ENCODE assay signal across 11 cellular contexts in genomic region chr11:132911186-132911585, GRCh38.
DNase-seq lines count a peak whose midpoint lies in the region; ATAC-seq and TF ChIP-seq lines count a peak whose summit lies in the region.
"Had no signal": no experiment of that assay in that cellular context is flagged by ENCODE, and none has a peak within 500 bp of the region (broad histone marks: within the 10 kb centered on the region; RNA-seq: fewer than 3 reads in every experiment).

No MANE protein-coding gene starts in this region.

- no peaks in the 10 kb centered on the region for H4K20me1 ChIP-seq in PC-3 (ENCODE audit: low read length)

- H3K27me3 ChIP-seq in AG04450 (ENCODE audit: control insufficient read depth, insufficient read depth, low read length) (no peaks in the 10 kb centered on the region), PC-3 (ENCODE audit: low read length) (peaks cover 5% of the 10 kb centered on the region; the same call in 1 of the 2 replicates)
- H3K27me3 ChIP-seq: left lung, ovary had no signal

- H3K36me3 ChIP-seq in PC-3 (ENCODE audit: low read depth, low read length), result no peaks in the 10 kb centered on the region
- H3K36me3 ChIP-seq: left lung, ovary had no signal

- H3K79me2 ChIP-seq in PC-3 (ENCODE audit: low read length), result no peaks in the 10 kb centered on the region

- H3F3A ChIP-seq in PC-3 (ENCODE audit: low read length, unreplicated experiment), result no peaks in the 10 kb centered on the region

- intact Hi-C loops in PC-3 (cut with micrococcal nuclease), result no loop called here

- no peaks in the 10 kb centered on the region for H3K4me1 ChIP-seq in PC-3 (ENCODE audit: insufficient read depth, low read length)
- H3K4me1 ChIP-seq: left lung had no signal

- H3K27ac ChIP-seq in AG04450 (ENCODE audit: low read depth, low read length) (no peak overlapping the region), PC-3 (ENCODE audit: low read length) (no peak overlapping the region)
- H3K27ac ChIP-seq: left lung, ovary had no signal

- DNase-seq in AG04450 (ENCODE audit: low read depth, low spot score) (peak; percentile 4), HS-5 (ENCODE audit: low read depth) (peak; percentile 25), astrocyte of the cerebellum (ENCODE audit: low read depth) (peak; percentile 31), left kidney (ENCODE audit: low read depth, low spot score) (peak; percentile 49), NCI-H446 (lab: John Stamatoyannopoulos, UW) (no peak), cortex of kidney (lab: John Stamatoyannopoulos, UW) (no peak), PC-3 (no peak), DMS 273 (lab: John Stamatoyannopoulos, UW; ENCODE audit: unreplicated experiment) (no peak)
- DNase-seq: left lung, NCI-H345, ovary had no signal

- no peak overlapping the region for H3K4me2 ChIP-seq in PC-3 (ENCODE audit: low read length)

- ATAC-seq in PC-3, result no peak
- ATAC-seq: left lung had no signal

- H3K9me3 ChIP-seq in AG04450 (ENCODE audit: control insufficient read depth, insufficient read depth, low read length) (no peaks in the 10 kb centered on the region; the same call in 1 of the 2 replicates), PC-3 (ENCODE audit: low read length) (peaks cover 28% of the 10 kb centered on the region; the same call in 1 of the 2 replicates)
- H3K9me3 ChIP-seq: left lung, ovary had no signal

- POLR2A ChIA-PET in AG04450 (lab: Yijun Ruan, JAX) (interaction anchor here (1.0 kb wide), 1 partner anchor 36 kb away, joined by 3 read pairs; no protein-coding TSS in a partner anchor), PC-3 (lab: Charles Lee; ENCODE audit: unreplicated experiment) (no interaction called here)

- CTCF ChIA-PET in AG04450 (lab: Charles Lee) (interaction anchor here (0.6 to 1.4 kb wide), 3 partner anchors 29 to 455 kb away, joined by 3 to 10 read pairs (median 5); no protein-coding TSS in a partner anchor), PC-3 (lab: Charles Lee) (no interaction called here)

- in situ Hi-C loops in astrocyte of the cerebellum (cut with HindIII; ENCODE audit: low sequenced_read_pairs), result no loop called here

- no peak overlapping the region for H3K4me3 ChIP-seq in AG04450 (ENCODE audit: low read depth, low read length)
- no peak overlapping the region for H3K4me3 ChIP-seq in astrocyte of the cerebellum (ENCODE audit: low read depth, low read length)
- H3K4me3 ChIP-seq in PC-3 (ENCODE audit: low read length), result no peak overlapping the region
- H3K4me3 ChIP-seq: left lung, ovary had no signal

- TF ChIP-seq CTCF in AG04450 (IDR thresholded peaks at IDR 0.05; ENCODE audit: low read depth, low read length) (no peak), astrocyte of the cerebellum (IDR thresholded peaks at IDR 0.05; ENCODE audit: low read depth, low read length, missing control alignments) (no peak), PC-3 (conservative IDR thresholded peaks at IDR 0.05; ENCODE audit: low read depth, low read length) (no peak)

- no peak overlapping the region for H3K9ac ChIP-seq in PC-3 (ENCODE audit: low read length)

- BruUV-seq in PC-3 (replicated peaks; lab: Mats Ljungman, UMichigan), result no TSS peak

- H2AFZ ChIP-seq in PC-3 (ENCODE audit: low read length), result no peak overlapping the region

- no peaks in the 10 kb centered on the region for H3K9me2 ChIP-seq in PC-3 (replicated peaks; ENCODE audit: low read length)

Comparison
In these comparisons a context has a peak if more than half of its experiments do, and no peak if none do; other contexts are left out.
1. DNase-seq: peak in AG04450 (single experiment), HS-5 (single experiment), astrocyte of the cerebellum (single experiment) and left kidney (single experiment); none in NCI-H446 (0 of 2), cortex of kidney (single experiment), PC-3 (single experiment) and DMS 273 (single experiment).